Comparison of ENCODE assay signal across 17 cellular contexts in genomic region chr18:36775396-36775795, GRCh38. TPM values are rescaled to one million over a fixed set of nuclear protein-coding genes. Genes with fewer than 3 reads are reported as not detected.
DNase-seq lines count a peak whose midpoint lies in the region; ATAC-seq, FAIRE-seq and TF ChIP-seq lines count a peak whose summit lies in the region.
"Had no signal": no experiment of that assay in that cellular context is flagged by ENCODE, and none has a peak within 500 bp of the region (broad histone marks: within the 10 kb centered on the region; RNA-seq: fewer than 3 reads in every experiment).

No MANE protein-coding gene starts in this region.

- H3K27ac Mint-ChIP-seq in HFFc6 (peak overlapping the region; percentile 21; the same call in 1 of the 2 replicates), nephron progenitor cell (peak overlapping the region; percentile 92)
- H3K27ac Mint-ChIP-seq: CD4-positive, CD25-positive, alpha-beta regulatory T cell had no signal

- H3K4me2 ChIP-seq in endothelial cell of umbilical vein (ENCODE audit: insufficient read depth, low read length), result no peak overlapping the region
- H3K4me2 ChIP-seq: BLaER1 treated with 17β-estradiol and CSF1 and Interleukin-3, amounts not matched to agents 10 nM and 100 nM had no signal

- H3K4me1 Mint-ChIP-seq in HFFc6 (ENCODE audit: low read depth) (peaks cover 36% of the 10 kb centered on the region), nephron progenitor cell (peaks cover 23% of the 10 kb centered on the region)

- H3K4me3 ChIP-seq in left ventricle myocardium inferior (no peak overlapping the region), endothelial cell of umbilical vein (replicated peaks in 1 of 3; ENCODE audit: insufficient read depth in 1 of 3, low read depth in 1 of 3, low read length in 3 of 3) (no peak overlapping the region)
- H3K4me3 ChIP-seq: BLaER1 treated with 17β-estradiol and CSF1 and Interleukin-3, amounts not matched to agents 10 nM and 100 nM had no signal

- no peak for DNase-seq in left ventricle myocardium inferior
- DNase-seq in cardiac septum (ENCODE audit: low spot score), result no peak
- no peak for DNase-seq in HFFc6
- DNase-seq in endothelial cell of umbilical vein (ENCODE audit: low read depth, low spot score), result peak; percentile 25
- no peak for DNase-seq in nephron progenitor cell
- no peak for DNase-seq in hypothalamus (lab: John Stamatoyannopoulos, UW)
- no peak for DNase-seq in central memory CD4-positive, alpha-beta T cell
- DNase-seq: 8988T; ACHN; CD4-positive, CD25-positive, alpha-beta regulatory T cell; DMS79; GOT3; H9 had no signal

- TF ChIP-seq CTCF in left ventricle myocardium inferior (IDR thresholded peaks at IDR 0.05; ENCODE audit: borderline replicate concordance) (no peak), HFFc6 (IDR thresholded peaks at IDR 0.05) (no peak), endothelial cell of umbilical vein (IDR thresholded peaks at IDR 0.05; ENCODE audit: extremely low read depth in 1 of 2, insufficient read depth in 1 of 2, low read depth in 1 of 2, low read length in 2 of 2) (no peak), nephron progenitor cell (IDR thresholded peaks at IDR 0.05) (no peak)

- H3K9me3 ChIP-seq in left ventricle myocardium inferior (replicated peaks), result no peaks in the 10 kb centered on the region
- no peaks in the 10 kb centered on the region for H3K9me3 ChIP-seq in endothelial cell of umbilical vein (replicated peaks; ENCODE audit: control insufficient read depth, insufficient read depth, low read length)

- H3K4me1 ChIP-seq in left ventricle myocardium inferior, result peaks cover 46% of the 10 kb centered on the region
- H3K4me1 ChIP-seq in endothelial cell of umbilical vein (ENCODE audit: control insufficient read depth, extremely low read depth, insufficient read depth, low read length), result no peaks in the 10 kb centered on the region

- no peaks in the 10 kb centered on the region for H3K9me1 ChIP-seq in endothelial cell of umbilical vein (replicated peaks; ENCODE audit: control insufficient read depth, extremely low read depth, insufficient read depth, low read length)

- TF ChIP-seq POLR2A in endothelial cell of umbilical vein (IDR thresholded peaks at IDR 0.05; ENCODE audit: low read depth, low read length), result no peak

- H3K36me3 ChIP-seq in left ventricle myocardium inferior (peaks cover 18% of the 10 kb centered on the region), endothelial cell of umbilical vein (ENCODE audit: control insufficient read depth in 2 of 2, extremely low read depth in 1 of 2, insufficient read depth in 2 of 2, low read length in 2 of 2) (no peaks in the 10 kb centered on the region)

- BruUV-seq in endothelial cell of umbilical vein (replicated peaks; lab: Mats Ljungman, UMichigan), result no TSS peak

- no peaks in the 10 kb centered on the region for H4K20me1 ChIP-seq in endothelial cell of umbilical vein (replicated peaks; ENCODE audit: control insufficient read depth, extremely low read depth, insufficient read depth, low read length)
- H4K20me1 ChIP-seq: BLaER1 treated with 17β-estradiol and CSF1 and Interleukin-3, amounts not matched to agents 10 nM and 100 nM had no signal

- ATAC-seq in HG02798 (IDR thresholded peaks at IDR 0.05; ENCODE audit: poor library complexity, unreplicated experiment), result no peak

- no peaks in the 10 kb centered on the region for H3K79me2 ChIP-seq in endothelial cell of umbilical vein (ENCODE audit: control insufficient read depth, insufficient read depth, low read length)

- H3K27ac ChIP-seq in left ventricle myocardium inferior (replicated peaks), result peak overlapping the region; percentile 82
- no peak overlapping the region for H3K27ac ChIP-seq in endothelial cell of umbilical vein (ENCODE audit: insufficient read depth, low read depth, low read length)
- H3K27ac ChIP-seq: BLaER1 treated with 17β-estradiol and CSF1 and Interleukin-3, amounts not matched to agents 10 nM and 100 nM; HL-60 had no signal

- no peak overlapping the region for H3K9ac ChIP-seq in endothelial cell of umbilical vein (replicated peaks; ENCODE audit: extremely low read depth, insufficient read depth, low read length)
- H3K9ac ChIP-seq: BLaER1 treated with 17β-estradiol and CSF1 and Interleukin-3, amounts not matched to agents 10 nM and 100 nM had no signal

- H3K9me3 Mint-ChIP-seq in HFFc6 (no peaks in the 10 kb centered on the region), nephron progenitor cell (no peaks in the 10 kb centered on the region)
- H3K9me3 Mint-ChIP-seq: H9 had no signal

- intact Hi-C loops in left ventricle myocardium inferior (cut with micrococcal nuclease) (no loop called here), cardiac septum (cut with DNase I) (no loop called here), endothelial cell of umbilical vein (cut with micrococcal nuclease) (no loop called here)

- dilution Hi-C loops in endothelial cell of umbilical vein (cut with MboI; ENCODE audit: extremely low pct_ligation_motif_present, low sequenced_read_pairs), result no loop called here

- no peak overlapping the region for H3K4me3 Mint-ChIP-seq in HFFc6
- H3K4me3 Mint-ChIP-seq in nephron progenitor cell, result peak overlapping the region; percentile 52
- H3K4me3 Mint-ChIP-seq: CD4-positive, CD25-positive, alpha-beta regulatory T cell; H9 had no signal

- no peak for FAIRE-seq in endothelial cell of umbilical vein (lab: Jason Lieb, UNC)
- FAIRE-seq: GM12891 had no signal

- CTCF ChIA-PET in endothelial cell of umbilical vein (lab: Charles Lee), result no interaction called here

- no peak overlapping the region for H2AFZ ChIP-seq in endothelial cell of umbilical vein (ENCODE audit: low read depth, low read length)

- H3K27me3 Mint-ChIP-seq in HFFc6 (ENCODE audit: insufficient read depth) (no peaks in the 10 kb centered on the region; the same call in 1 of the 2 replicates), nephron progenitor cell (ENCODE audit: low read depth, poor library complexity) (no peaks in the 10 kb centered on the region)
- H3K27me3 Mint-ChIP-seq: CD4-positive, CD25-positive, alpha-beta regulatory T cell had no signal

- H3K27me3 ChIP-seq in left ventricle myocardium inferior (ENCODE audit: low read depth) (no peaks in the 10 kb centered on the region), endothelial cell of umbilical vein (ENCODE audit: control insufficient read depth in 2 of 2, insufficient read depth in 2 of 2, low read length in 2 of 2) (no peaks in the 10 kb centered on the region)
- H3K27me3 ChIP-seq: BLaER1 treated with 17β-estradiol and CSF1 and Interleukin-3, amounts not matched to agents 10 nM and 100 nM had no signal

- peaks cover 50% of the 10 kb centered on the region for H3K36me3 Mint-ChIP-seq in HFFc6 (ENCODE audit: low read depth)
- H3K36me3 Mint-ChIP-seq in nephron progenitor cell (ENCODE audit: low read depth), result peaks cover 41% of the 10 kb centered on the region

- POLR2A ChIA-PET in endothelial cell of umbilical vein (lab: Charles Lee), result no interaction called here

TF ChIP-seq in endothelial cell of umbilical vein, 7 proteins besides CTCF, POLR2A, EP300 and RAD21:
- TF ChIP-seq FOS (IDR thresholded peaks at IDR 0.05; ENCODE audit: borderline replicate concordance, insufficient read depth, low read length), result peak; percentile 28
- TF ChIP-seq POLR2AphosphoS5 (IDR thresholded peaks at IDR 0.05; ENCODE audit: insufficient read depth, low read depth, low read length), result no peak
- TF ChIP-seq JUN (IDR thresholded peaks at IDR 0.05; ENCODE audit: borderline replicate concordance, insufficient read depth, insufficient read length, low read depth), result no peak
- TF ChIP-seq EZH2 (IDR thresholded peaks at IDR 0.05; ENCODE audit: borderline replicate concordance, low read depth, low read length, severe bottlenecking), result no peak
- no peak for TF ChIP-seq GATA2 (IDR thresholded peaks at IDR 0.05; ENCODE audit: insufficient read depth, insufficient read length, low read depth, low read length)
- no peak for TF ChIP-seq MYC (IDR thresholded peaks at IDR 0.05; ENCODE audit: low read depth, low read length)
TF ChIP-seq in endothelial cell of umbilical vein: peak in this region for 1.

RNA-seq across cellular contexts. Expression of gene TPGS2, which starts 53.4 kb away (rescaled TPM):
- total RNA-seq in left ventricle myocardium inferior (25.4 TPM), cardiac septum (28.4 TPM), endothelial cell of umbilical vein (148 and 150 TPM in 2 replicates)
- 100 to 1,000 TPM; 132 to 194 (median 155) TPM for total RNA-seq in HFFc6 (2021; fragmentation: NEBNext Ultra II Directional; extraction: Animal tissue kit (Norgen Biotek cat#: 25700))
- 232 and 279 TPM in 2 replicates for polyA plus RNA-seq in endothelial cell of umbilical vein
- polyA plus RNA-seq in endothelial cell of umbilical vein (2011; cell fraction: cytosol; rRNA removed), result 269 and 313 TPM in 2 replicates
- 108 and 113 TPM in 2 replicates for polyA plus RNA-seq in endothelial cell of umbilical vein (2011; cell fraction: nucleus; rRNA removed)
- 178 and 199 TPM in 2 replicates for polyA plus RNA-seq in endothelial cell of umbilical vein (2012)
- polyA minus RNA-seq in endothelial cell of umbilical vein, result 294 and 298 TPM in 2 replicates
- polyA minus RNA-seq in endothelial cell of umbilical vein (2011; cell fraction: cytosol; rRNA and poly(A)+ RNA removed), result 120 TPM
- 79.9 and 111 TPM in 2 replicates for polyA minus RNA-seq in endothelial cell of umbilical vein (2011; cell fraction: nucleus; rRNA and poly(A)+ RNA removed)

RNA-seq across cellular contexts. Expression of gene KIAA1328, which starts 53.5 kb away (rescaled TPM):
- total RNA-seq in left ventricle myocardium inferior (4.0 TPM), cardiac septum (4.8 TPM), endothelial cell of umbilical vein (6.3 and 6.5 TPM in 2 replicates)
- total RNA-seq in HFFc6 (2021; fragmentation: NEBNext Ultra II Directional; extraction: Animal tissue kit (Norgen Biotek cat#: 25700)), result 1 to 10 TPM; 2.7 to 3.3 (median 3.0) TPM
- 2.0 and 2.7 TPM in 2 replicates for polyA plus RNA-seq in endothelial cell of umbilical vein
- polyA plus RNA-seq in endothelial cell of umbilical vein (2011; cell fraction: cytosol; rRNA removed), result 2.7 and 2.9 TPM in 2 replicates
- polyA plus RNA-seq in endothelial cell of umbilical vein (2011; cell fraction: nucleus; rRNA removed), result 10.5 and 12.3 TPM in 2 replicates
- 3.6 and 3.8 TPM in 2 replicates for polyA plus RNA-seq in endothelial cell of umbilical vein (2012)
- 8.3 and 9.3 TPM in 2 replicates for polyA minus RNA-seq in endothelial cell of umbilical vein
- 7.7 TPM for polyA minus RNA-seq in endothelial cell of umbilical vein (2011; cell fraction: cytosol; rRNA and poly(A)+ RNA removed)
- polyA minus RNA-seq in endothelial cell of umbilical vein (2011; cell fraction: nucleus; rRNA and poly(A)+ RNA removed), result 23.5 and 32.6 TPM in 2 replicates
